8 cellular contexts compared by ENCODE assay signal in the genomic region with DNA sequence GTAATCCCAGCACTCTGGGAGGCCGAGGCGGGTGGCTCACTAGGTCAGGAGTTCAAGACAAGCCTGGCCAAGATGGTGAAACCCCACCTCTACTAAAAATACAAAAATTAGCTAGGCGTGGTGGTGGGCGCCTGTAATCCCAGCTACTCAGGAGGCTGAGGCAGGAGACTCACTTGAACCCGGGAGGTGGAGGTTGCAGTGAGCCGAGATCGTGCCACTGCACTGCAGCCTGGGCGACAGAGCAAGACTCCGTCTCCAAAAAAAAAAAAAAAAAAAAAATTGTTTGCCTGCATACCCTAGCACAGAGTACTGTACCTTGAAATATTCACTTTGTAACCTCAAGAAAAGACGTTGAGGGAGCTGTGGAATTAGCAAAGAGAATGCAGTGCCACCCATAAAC. TPM values are rescaled to one million over a fixed set of nuclear protein-coding genes. Genes with fewer than 3 reads are reported as not detected.
DNase-seq lines count a peak whose midpoint lies in the region; ATAC-seq and TF ChIP-seq lines count a peak whose summit lies in the region.
"Not testable (repeated sequence)": the region's sequence is repeated elsewhere in the genome, so short reads cannot be mapped to it uniquely, and the experiment has no call there.

No MANE protein-coding gene starts in this region.

- POLR2A ChIA-PET in RWPE1 (lab: Yijun Ruan, JAX; ENCODE audit: low non-redundant PET), result not testable (repeated sequence)

- peak overlapping the region; percentile 89 for H3K4me3 Mint-ChIP-seq in Calu3 (ENCODE audit: low read depth, unreplicated experiment)
- peak overlapping the region; percentile 88 to 96 for H3K4me3 Mint-ChIP-seq in activated T-cell treated with anti-CD3 and anti-CD28 coated beads, Interleukin-2, amount 50 U/mL, for 72 hours

- peak overlapping the region; percentile 69 for H3K27ac ChIP-seq in RWPE1
- peak overlapping the region; percentile 44 to 99 for H3K27ac ChIP-seq in breast epithelium
- peak overlapping the region in 9 of 10 donors; percentile 73 to 99 (median 99) for H3K27ac ChIP-seq in heart right ventricle
- H3K27ac ChIP-seq in muscle layer of colon (ENCODE audit: low read depth, low read length), result peak overlapping the region; percentile 94
- not testable (repeated sequence) for H3K27ac ChIP-seq in rectal smooth muscle tissue (ENCODE audit: low read depth, low read length)
- H3K27ac ChIP-seq in tibial artery, result peak overlapping the region; percentile 91

- intact Hi-C loops in Calu3 (cut with micrococcal nuclease; ENCODE audit: unreplicated experiment) (loop anchor here (2.0 to 5.0 kb wide), 3 partner anchors 14 to 43 kb away; partner anchors contain the start of genes VARS1 and VWA7), heart right ventricle (cut with DNase I) (loop anchor here in 1 of 10 donors (10.0 kb wide), 1 partner anchor 276 kb away; the partner anchor contains the start of genes ATP6V1G2, DDX39B and NFKBIL1)
- intact Hi-C loops in breast epithelium (cut with DNase I; ENCODE audit: low total_unique reads); tibial artery (cut with DNase I; ENCODE audit: low total_unique reads): not testable (repeated sequence)

- not testable (repeated sequence) for DNase-seq in Calu3; RWPE1 (ENCODE audit: low spot score); activated T-cell treated with anti-CD3 and anti-CD28 coated beads, Interleukin-2, amount 50 U/mL, for 72 hours; breast epithelium (ENCODE audit: low spot score in 2 of 2); heart right ventricle; tibial artery

- not testable (repeated sequence) for H3K9ac ChIP-seq in muscle layer of colon (ENCODE audit: low read length); rectal smooth muscle tissue (ENCODE audit: low read length)

- peak overlapping the region; percentile 95 for H3K27ac Mint-ChIP-seq in Calu3 (ENCODE audit: unreplicated experiment)
- not testable (repeated sequence) for H3K27ac Mint-ChIP-seq in activated T-cell treated with anti-CD3 and anti-CD28 coated beads, Interleukin-2, amount 50 U/mL, for 72 hours

- H3K9me3 ChIP-seq in breast epithelium; heart right ventricle; muscle layer of colon (ENCODE audit: low read length); tibial artery: not testable (repeated sequence)

- not testable (repeated sequence) for H3K27me3 Mint-ChIP-seq in Calu3 (ENCODE audit: unreplicated experiment); activated T-cell treated with anti-CD3 and anti-CD28 coated beads, Interleukin-2, amount 50 U/mL, for 72 hours (ENCODE audit: low read depth)

- ATAC-seq in activated T-cell treated with anti-CD3 and anti-CD28 coated beads, Interleukin-2, amount 50 U/mL, for 72 hours (replicated peaks in 1 of 2); heart right ventricle: not testable (repeated sequence)

- 88 to 91% methylated on average over 10 of the region's 10 CpGs for WGBS in heart right ventricle, 2 donors

- not testable (repeated sequence) for H3K9me3 Mint-ChIP-seq in Calu3 (ENCODE audit: low read depth, unreplicated experiment); activated T-cell treated with anti-CD3 and anti-CD28 coated beads, Interleukin-2, amount 50 U/mL, for 72 hours

- CTCF ChIA-PET in Calu3 (lab: Charles Lee) (interaction anchor here (1.0 kb wide), 1 partner anchor 29 kb away, joined by 3 read pairs; no protein-coding TSS in a partner anchor), RWPE1 (lab: Yijun Ruan, JAX) (interaction anchor here (0.6 kb wide), 2 partner anchors 9 to 52 kb away, joined by 3 to 4 read pairs; no protein-coding TSS in a partner anchor)

- not testable (repeated sequence) for BruUV-seq in Calu3 (replicated peaks; lab: Mats Ljungman, UMichigan)

- peaks cover 78% of the 10 kb centered on the region for H3K36me3 Mint-ChIP-seq in Calu3 (ENCODE audit: insufficient read depth, unreplicated experiment)
- H3K36me3 Mint-ChIP-seq in activated T-cell treated with anti-CD3 and anti-CD28 coated beads, Interleukin-2, amount 50 U/mL, for 72 hours (ENCODE audit: insufficient read depth in 2 of 2), result not testable (repeated sequence)

- TF ChIP-seq POLR2A in breast epithelium (IDR thresholded peaks at IDR 0.05), result not testable (repeated sequence)

- not testable (repeated sequence) for H3K27me3 ChIP-seq in breast epithelium; heart right ventricle; muscle layer of colon (ENCODE audit: control insufficient read depth in 1 of 2, insufficient read depth in 2 of 2, low read length in 2 of 2); rectal smooth muscle tissue (ENCODE audit: control insufficient read depth, insufficient read depth, low read length); tibial artery

- not testable (repeated sequence) for H3K36me3 ChIP-seq in breast epithelium; heart right ventricle; muscle layer of colon (ENCODE audit: insufficient read depth, low read length); rectal smooth muscle tissue (ENCODE audit: control insufficient read depth, insufficient read depth, low read length); tibial artery

- H3K4me3 ChIP-seq in breast epithelium (peak overlapping the region in 1 of 3 donors; percentile 61), heart right ventricle (peak overlapping the region in 2 of 10 donors; percentile 66), rectal smooth muscle tissue (ENCODE audit: low read length) (peak overlapping the region; percentile 8)
- not testable (repeated sequence) for H3K4me3 ChIP-seq in muscle layer of colon (ENCODE audit: low read depth in 1 of 2, low read length in 2 of 2); tibial artery

- H3K4me1 Mint-ChIP-seq in Calu3 (ENCODE audit: low read depth, unreplicated experiment), result peaks cover 51% of the 10 kb centered on the region
- H3K4me1 Mint-ChIP-seq in activated T-cell treated with anti-CD3 and anti-CD28 coated beads, Interleukin-2, amount 50 U/mL, for 72 hours (ENCODE audit: low read depth), result peaks cover 59% of the 10 kb centered on the region

- TF ChIP-seq CTCF in Calu3 (IDR thresholded peaks at IDR 0.05; ENCODE audit: unreplicated experiment); RWPE1 (conservative IDR thresholded peaks at IDR 0.05; ENCODE audit: low read depth); breast epithelium (IDR thresholded peaks at IDR 0.05); heart right ventricle (IDR thresholded peaks at IDR 0.05); tibial artery (IDR thresholded peaks at IDR 0.05): not testable (repeated sequence)

- not testable (repeated sequence) for H3K4me1 ChIP-seq in breast epithelium
- H3K4me1 ChIP-seq in heart right ventricle, result peaks cover 10 to 66% (median 50%) of the 10 kb centered on the region in 9 donors
- peaks cover 37% of the 10 kb centered on the region for H3K4me1 ChIP-seq in muscle layer of colon (ENCODE audit: insufficient read depth, low read length)
- H3K4me1 ChIP-seq in rectal smooth muscle tissue (ENCODE audit: control insufficient read depth, insufficient read depth, low read length), result peaks cover 13% of the 10 kb centered on the region
- peaks cover 0 to 66% (median 40%) of the 10 kb centered on the region in 4 donors for H3K4me1 ChIP-seq in tibial artery

RNA-seq across cellular contexts. Expression of gene HSPA1A, which starts 5.1 kb away (rescaled TPM):
- 1,238 and 1,263 TPM in 2 replicates for total RNA-seq in Calu3 (2022)
- total RNA-seq in activated T-cell treated with anti-CD3 and anti-CD28 coated beads, Interleukin-2, amount 50 U/mL, for 72 hours, result 10 to 100 TPM; 16.5 to 37.6 TPM
- 100 to 1,000 TPM; 136 to 459 (median 202) TPM for total RNA-seq in breast epithelium
- 100 to 1,000 TPM; 202 to 679 (median 259) TPM for total RNA-seq in heart right ventricle
- polyA plus RNA-seq in heart right ventricle, result 100 to 1,000 TPM; 113 to 166 TPM

RNA-seq across cellular contexts. Expression of gene HSPA1L, which starts 5.3 kb away (rescaled TPM):
- 4.2 and 4.3 TPM in 2 replicates for total RNA-seq in Calu3 (2022)
- total RNA-seq in activated T-cell treated with anti-CD3 and anti-CD28 coated beads, Interleukin-2, amount 50 U/mL, for 72 hours, result 1 to 10 TPM; 2.9 to 3.1 TPM
- 1 to 10 TPM; 1.3 to 1.9 (median 1.6) TPM for total RNA-seq in breast epithelium
- total RNA-seq in heart right ventricle, result 1 to 10 TPM; 1.1 to 2.9 (median 1.9) TPM
- polyA plus RNA-seq in heart right ventricle, result 1 to 10 TPM in 1 of 2 donors, under 1 TPM in 1; 0.80 to 1.4 TPM

RNA-seq across cellular contexts. Expression of gene HSPA1B, which starts 7.1 kb away (rescaled TPM):
- total RNA-seq in Calu3 (2022), result 687 and 705 TPM in 2 replicates
- 10 to 100 TPM; 31.6 to 44.9 TPM for total RNA-seq in activated T-cell treated with anti-CD3 and anti-CD28 coated beads, Interleukin-2, amount 50 U/mL, for 72 hours
- total RNA-seq in breast epithelium, result 100 to 1,000 TPM; 113 to 376 (median 232) TPM
- total RNA-seq in heart right ventricle, result 100 to 1,000 TPM; 126 to 258 (median 169) TPM
- polyA plus RNA-seq in heart right ventricle, result 100 to 1,000 TPM in 1 of 2 donors, 10 to 100 TPM in 1; 16.9 to 122 TPM

RNA-seq across cellular contexts. Expression of gene LSM2, which starts 13.6 kb away (rescaled TPM):
- total RNA-seq in Calu3 (2022) (126 and 144 TPM in 2 replicates), breast epithelium (10 to 100 TPM; 28.7 to 39.7 (median 32.6) TPM), heart right ventricle (10 to 100 TPM; 18.9 to 27.6 (median 23.0) TPM)
- 100 to 1,000 TPM; 122 to 123 TPM for total RNA-seq in activated T-cell treated with anti-CD3 and anti-CD28 coated beads, Interleukin-2, amount 50 U/mL, for 72 hours
- 10 to 100 TPM; 17.5 to 52.0 TPM for polyA plus RNA-seq in heart right ventricle

RNA-seq across cellular contexts. Expression of gene VARS1, which starts 24.8 kb away (rescaled TPM):
- total RNA-seq in Calu3 (2022) (316 and 331 TPM in 2 replicates), breast epithelium (10 to 100 TPM; 19.2 to 35.4 (median 26.2) TPM), heart right ventricle (10 to 100 TPM; 22.4 to 43.4 (median 29.5) TPM)
- total RNA-seq in activated T-cell treated with anti-CD3 and anti-CD28 coated beads, Interleukin-2, amount 50 U/mL, for 72 hours, result 100 to 1,000 TPM in 1 of 2 donors, 10 to 100 TPM in 1; 91.3 to 101 TPM
- polyA plus RNA-seq in heart right ventricle, result 10 to 100 TPM; 26.5 to 44.0 TPM
